19 cellular contexts compared by ENCODE assay signal in the genomic region with DNA sequence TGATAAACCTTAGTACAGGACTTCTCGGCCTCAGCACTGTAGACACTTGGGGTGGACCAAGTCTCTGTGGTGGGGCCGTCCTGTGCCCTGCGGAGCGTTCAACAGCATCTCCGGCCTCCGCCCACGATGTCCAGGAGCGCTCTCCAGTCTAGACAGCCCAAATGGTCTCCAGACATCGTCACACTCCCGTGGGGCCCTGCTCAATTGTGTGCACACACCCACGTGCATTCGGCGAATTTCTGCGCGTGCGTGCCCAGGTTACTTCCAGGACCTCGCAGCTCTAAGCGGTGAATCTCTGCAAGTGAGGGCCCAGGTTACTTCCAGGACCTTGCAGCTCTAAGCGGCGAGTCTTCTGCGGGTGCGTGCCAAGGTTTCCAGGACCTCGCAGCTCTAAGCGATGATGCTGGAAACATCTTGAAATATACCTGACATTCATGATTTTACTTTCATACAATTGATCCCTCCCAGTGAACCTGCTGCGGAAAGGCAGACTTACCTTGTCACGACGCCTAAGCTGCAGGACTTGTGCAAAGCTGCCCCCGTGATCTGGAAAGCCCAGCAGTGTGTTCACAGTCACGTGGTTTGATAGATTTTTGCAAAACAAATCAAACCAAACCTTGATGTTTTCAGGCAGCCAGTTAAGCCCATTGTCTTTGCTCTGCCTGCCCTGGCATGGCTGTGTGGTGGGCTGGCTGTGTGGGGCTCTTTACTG. TPM values are rescaled to one million over a fixed set of nuclear protein-coding genes. Genes with fewer than 3 reads are reported as not detected.
A peak's percentile ranks its signal among the peaks of the same experiment; 100 is the strongest.
DNase-seq lines count a peak whose midpoint lies in the region; ATAC-seq, FAIRE-seq and TF ChIP-seq lines count a peak whose summit lies in the region.
"Had no signal": no experiment of that assay in that cellular context is flagged by ENCODE, and none has a peak within 500 bp of the region (broad histone marks: within the 10 kb centered on the region; RNA-seq: fewer than 3 reads in every experiment).

No MANE protein-coding gene starts in this region.

- POLR2A ChIA-PET in K562 (lab: Yijun Ruan, JAX): interaction anchor here (0.6 to 0.7 kb wide), 2 partner anchors 43 to 96 kb away, joined by 3 read pairs; no protein-coding TSS in a partner anchor

- intact Hi-C loops in K562 (cut with micrococcal nuclease): no loop called here

- peaks cover 0 to 37% of the 10 kb centered on the region in 2 experiments; a peak in 3 of 5 replicates for H3K27me3 ChIP-seq in K562 (ENCODE audit: control insufficient read depth in 2 of 2, insufficient read depth in 2 of 2, low read length in 2 of 2)
- peaks cover 15% of the 10 kb centered on the region for H3K27me3 ChIP-seq in neural progenitor cell
- H3K27me3 ChIP-seq: MG63 had no signal

- H3K27ac ChIP-seq in K562 (ENCODE audit: extremely low read depth, low read depth, low read length) (no peak overlapping the region), neural progenitor cell (no peak overlapping the region)
- H3K27ac ChIP-seq: SJSA1 had no signal

- in situ Hi-C loops in K562 (cut with MboI): no loop called here

- H3K79me2 ChIP-seq in K562 (ENCODE audit: control insufficient read depth, insufficient read depth, low read length): no peaks in the 10 kb centered on the region
- H3K79me2 ChIP-seq in neural progenitor cell (ENCODE audit: low read depth): no peaks in the 10 kb centered on the region

- H3K4me1 ChIP-seq in K562 (replicated peaks in 1 of 2; ENCODE audit: control insufficient read depth in 2 of 2, insufficient read depth in 2 of 2, low read length in 2 of 2) (no peaks in the 10 kb centered on the region), neural progenitor cell (peaks cover 24% of the 10 kb centered on the region)
- H3K4me1 ChIP-seq: Caco-2, SJSA1 had no signal

- H3K9me3 Mint-ChIP-seq in neural progenitor cell (no peaks in the 10 kb centered on the region), type B pancreatic cell (no peaks in the 10 kb centered on the region)
- peaks cover 3 to 7% of the 10 kb centered on the region in 2 donors for H3K9me3 Mint-ChIP-seq in stimulated activated naive B cell treated with anti-CD40 and anti-IgM and Interleukin-4, amounts not matched to agents 10 μg/mL and 1 μg/mL and 100 μg/mL, for 72 hours

- H2AFZ ChIP-seq in K562 (ENCODE audit: low read depth, low read length) (no peak overlapping the region), neural progenitor cell (replicated peaks) (no peak overlapping the region)

- no TSS peak for BruUV-seq in K562 (replicated peaks; lab: Mats Ljungman, UMichigan)

- H3K4me3 ChIP-seq in K562 (no peak overlapping the region), neural progenitor cell (no peak overlapping the region)
- H3K4me3 ChIP-seq: MG63, SJSA1 had no signal

- H3K27ac Mint-ChIP-seq in neural progenitor cell: no peak overlapping the region
- peak overlapping the region; percentile 67 for H3K27ac Mint-ChIP-seq in type B pancreatic cell
- no peak overlapping the region for H3K27ac Mint-ChIP-seq in stimulated activated naive B cell treated with anti-CD40 and anti-IgM and Interleukin-4, amounts not matched to agents 10 μg/mL and 1 μg/mL and 100 μg/mL, for 72 hours

- peaks cover 9% of the 10 kb centered on the region for H3F3A ChIP-seq in neural progenitor cell (ENCODE audit: low read depth)

- H3K9me3 ChIP-seq in K562 (replicated peaks; ENCODE audit: control insufficient read depth, insufficient read depth, low read depth, low read length) (no peaks in the 10 kb centered on the region; the same call in 1 of the 2 replicates), neural progenitor cell (ENCODE audit: low read depth) (no peaks in the 10 kb centered on the region)
- H3K9me3 ChIP-seq: Caco-2, MG63 had no signal

- CTCF ChIA-PET in K562 (lab: Yijun Ruan, JAX; ENCODE audit: low intra/inter-chr PET ratio): no interaction called here

- H3K36me3 Mint-ChIP-seq in neural progenitor cell (no peaks in the 10 kb centered on the region), type B pancreatic cell (no peaks in the 10 kb centered on the region)
- H3K36me3 Mint-ChIP-seq in stimulated activated naive B cell treated with anti-CD40 and anti-IgM and Interleukin-4, amounts not matched to agents 10 μg/mL and 1 μg/mL and 100 μg/mL, for 72 hours: no peaks in the 10 kb centered on the region

- H4K20me1 ChIP-seq in K562 (replicated peaks; ENCODE audit: control insufficient read depth, insufficient read depth, low read length): no peaks in the 10 kb centered on the region
- H4K20me1 ChIP-seq in neural progenitor cell (ENCODE audit: low read depth): no peaks in the 10 kb centered on the region

- ATAC-seq in K562: no peak
- ATAC-seq in HG02759 (IDR thresholded peaks at IDR 0.05; ENCODE audit: unreplicated experiment): no peak
- no peak for ATAC-seq in GM18861 (IDR thresholded peaks at IDR 0.05; ENCODE audit: unreplicated experiment)
- ATAC-seq in stimulated activated naive B cell treated with anti-CD40 and anti-IgM and Interleukin-4, amounts not matched to agents 10 μg/mL and 1 μg/mL and 100 μg/mL, for 72 hours (replicated peaks): no peak

- no peak overlapping the region for H3K9ac ChIP-seq in K562 (ENCODE audit: insufficient read depth in 1 of 2, low read depth in 2 of 2, low read length in 2 of 2)
- H3K9ac ChIP-seq in neural progenitor cell: no peak overlapping the region

- no peak for TF ChIP-seq EP300 in K562 (IDR thresholded peaks at IDR 0.05; ENCODE audit: low read length)

- no peak for FAIRE-seq in K562 (lab: Jason Lieb, UNC)
- FAIRE-seq: GM12892 had no signal

- H3K36me3 ChIP-seq in K562 (ENCODE audit: control insufficient read depth, insufficient read depth, low read length): no peaks in the 10 kb centered on the region
- no peaks in the 10 kb centered on the region for H3K36me3 ChIP-seq in neural progenitor cell
- H3K36me3 ChIP-seq: MG63, SJSA1 had no signal

- H3K4me1 Mint-ChIP-seq in neural progenitor cell (peaks cover 23% of the 10 kb centered on the region), type B pancreatic cell (ENCODE audit: unreplicated experiment) (peaks cover 8% of the 10 kb centered on the region)
- H3K4me1 Mint-ChIP-seq in stimulated activated naive B cell treated with anti-CD40 and anti-IgM and Interleukin-4, amounts not matched to agents 10 μg/mL and 1 μg/mL and 100 μg/mL, for 72 hours: no peaks in the 10 kb centered on the region

- H3K27me3 Mint-ChIP-seq in neural progenitor cell (ENCODE audit: insufficient read depth, low read depth) (peaks cover 8% of the 10 kb centered on the region), type B pancreatic cell (peaks cover 23% of the 10 kb centered on the region)
- H3K27me3 Mint-ChIP-seq in stimulated activated naive B cell treated with anti-CD40 and anti-IgM and Interleukin-4, amounts not matched to agents 10 μg/mL and 1 μg/mL and 100 μg/mL, for 72 hours: peaks cover 9 to 11% of the 10 kb centered on the region in 2 donors

- DNase-seq in NCI-H526 (lab: John Stamatoyannopoulos, UW) (peak; percentile 62 to 83), K562 (ENCODE audit: extremely low read depth in 1 of 4, low spot score in 3 of 4) (no peak), neural progenitor cell (ENCODE audit: low spot score) (no peak), type B pancreatic cell (ENCODE audit: extremely low spot score, unreplicated experiment) (no peak)
- no peak for DNase-seq in stimulated activated naive B cell treated with anti-CD40 and anti-IgM and Interleukin-4, amounts not matched to agents 10 μg/mL and 1 μg/mL and 100 μg/mL, for 72 hours
- DNase-seq: Caco-2; DMS153; GOT3; Karpas-422; MG63; NCI-H1092; NCI-H2081 treated with DMSO at 0.1 percent for 48 hours; NCI-H524 treated with DMSO at 0.1 percent for 48 hours; NK-92 treated with Interleukin-12 subunit alpha and Interleukin-12 subunit beta, amount 100 ng/mL, for 24 hours; OCI-M1 had no signal

- no peak for TF ChIP-seq POLR2A in K562 (conservative IDR thresholded peaks at IDR 0.05)

- H3K9me1 ChIP-seq in K562 (ENCODE audit: control insufficient read depth, insufficient read depth, low read length): peaks cover 2% of the 10 kb centered on the region

- H3K4me3 Mint-ChIP-seq in neural progenitor cell (no peak overlapping the region), type B pancreatic cell (no peak overlapping the region)
- H3K4me3 Mint-ChIP-seq in stimulated activated naive B cell treated with anti-CD40 and anti-IgM and Interleukin-4, amounts not matched to agents 10 μg/mL and 1 μg/mL and 100 μg/mL, for 72 hours: no peak overlapping the region

- TF ChIP-seq CTCF in K562 (IDR thresholded peaks at IDR 0.05 in 2 of 3, conservative IDR thresholded peaks at IDR 0.05 in 1 of 3; ENCODE audit: insufficient read depth in 2 of 3, low read depth in 1 of 3, low read length in 3 of 3) (no peak), neural progenitor cell (IDR thresholded peaks at IDR 0.05) (no peak), type B pancreatic cell (conservative IDR thresholded peaks at IDR 0.05) (no peak)

- H3K4me2 ChIP-seq in K562 (ENCODE audit: insufficient read depth, low read length): no peak overlapping the region
- peak overlapping the region; percentile 0 for H3K4me2 ChIP-seq in neural progenitor cell

- WGBS in K562 (ENCODE audit: insufficient coverage, low coverage, missing lambda C conversion rate): 12% methylated on average over 27 of the region's 29 CpGs

- no peak for TF ChIP-seq RAD21 in K562 (CRISPR knock-in tag; conservative IDR thresholded peaks at IDR 0.05 in 1 of 2, IDR thresholded peaks at IDR 0.05 in 1 of 2)

RNA-seq across cellular contexts. Expression of a gene that starts 16.1 kb away (rescaled TPM):
- not detected in 2 replicates for total RNA-seq in K562 (2011; cell fraction: chromatin; rRNA removed; ENCODE audit: low replicate concordance)
- total RNA-seq in K562 (2011; cell fraction: nucleolus; rRNA removed): not detected in 2 replicates
- total RNA-seq in K562 (2011; cell fraction: nucleoplasm; rRNA removed): not detected in 2 replicates
- total RNA-seq in K562 (2014; rRNA removed) (not detected in 2 replicates), K562 (2014; rRNA removed; fragmentation: Illumina TruSeq; extraction: Trizol) (not detected in 2 replicates), K562 (2015; rRNA removed; fragmentation: Illumina TruSeq; extraction: Trizol) (not detected in 2 replicates), K562 (2021) (not detected in 2 replicates), neural progenitor cell (ENCODE audit: low replicate concordance) (not detected in 2 replicates), type B pancreatic cell (ENCODE audit: low replicate concordance) (not detected in 2 replicates)
- polyA plus RNA-seq in K562 (2011; rRNA removed) (not detected in 2 replicates), K562 (2014; fragmentation: Illumina TruSeq; extraction: Trizol) (not detected in 2 replicates), K562 (2014; fragmentation: Nextera tagmentation; extraction: Ambion mirVana) (not detected), K562 (2014; rRNA removed) (not detected in 2 replicates)
- not detected in 2 replicates for polyA plus RNA-seq in K562 (2011; cell fraction: cytosol; rRNA removed)
- not detected in 2 replicates for polyA plus RNA-seq in K562 (2011; cell fraction: nucleus; rRNA removed)
- polyA plus RNA-seq in K562 (2012): not detected in 2 replicates
- not detected in 2 replicates for polyA minus RNA-seq in K562 (2011; rRNA and poly(A)+ RNA removed)
- polyA minus RNA-seq in K562 (2011; cell fraction: cytosol; rRNA and poly(A)+ RNA removed): not detected in 2 replicates
- polyA minus RNA-seq in K562 (2011; cell fraction: nucleus; rRNA and poly(A)+ RNA removed): not detected in 2 replicates
- total RNA-seq: Caco-2, SJSA1 had no signal

RNA-seq across cellular contexts. Expression of a gene that starts 20.5 kb away (rescaled TPM):
- 7.1 and 14.1 TPM in 2 replicates for total RNA-seq in K562 (2011; cell fraction: chromatin; rRNA removed; ENCODE audit: low replicate concordance)
- total RNA-seq in K562 (2011; cell fraction: nucleolus; rRNA removed): 17.0 and 24.5 TPM in 2 replicates
- 16.6 and 25.0 TPM in 2 replicates for total RNA-seq in K562 (2011; cell fraction: nucleoplasm; rRNA removed)
- total RNA-seq in K562 (2014; rRNA removed) (176 and 244 TPM in 2 replicates), K562 (2014; rRNA removed; fragmentation: Illumina TruSeq; extraction: Trizol) (55.0 and 55.2 TPM in 2 replicates), K562 (2015; rRNA removed; fragmentation: Illumina TruSeq; extraction: Trizol) (99.9 and 109 TPM in 2 replicates), K562 (2021) (83.2 and 94.4 TPM in 2 replicates), neural progenitor cell (ENCODE audit: low replicate concordance) (70.5 and 83.9 TPM in 2 replicates), type B pancreatic cell (ENCODE audit: low replicate concordance) (131 and 156 TPM in 2 replicates)
- polyA plus RNA-seq in K562 (2011; rRNA removed) (90.9 and 122 TPM in 2 replicates), K562 (2014; fragmentation: Illumina TruSeq; extraction: Trizol) (42.9 and 56.9 TPM in 2 replicates), K562 (2014; fragmentation: Nextera tagmentation; extraction: Ambion mirVana) (100 to 1,000 TPM in 1 of 2 experiments, 10 to 100 TPM in 1; 95.0 to 112 TPM), K562 (2014; rRNA removed) (281 and 307 TPM in 2 replicates)
- polyA plus RNA-seq in K562 (2011; cell fraction: cytosol; rRNA removed): 115 and 146 TPM in 2 replicates
- 53.3 and 58.2 TPM in 2 replicates for polyA plus RNA-seq in K562 (2011; cell fraction: nucleus; rRNA removed)
- polyA plus RNA-seq in K562 (2012): 88.3 and 211 TPM in 2 replicates
- polyA minus RNA-seq in K562 (2011; rRNA and poly(A)+ RNA removed): 11.1 and 12.3 TPM in 2 replicates
- polyA minus RNA-seq in K562 (2011; cell fraction: cytosol; rRNA and poly(A)+ RNA removed): 8.7 and 17.9 TPM in 2 replicates
- 3.9 and 6.4 TPM in 2 replicates for polyA minus RNA-seq in K562 (2011; cell fraction: nucleus; rRNA and poly(A)+ RNA removed)

Comparison
In these comparisons a context has a peak if more than half of its experiments do, and no peak if none do; other contexts are left out.
1. DNase-seq: peak in NCI-H526 (2 of 2); none in K562 (0 of 4), neural progenitor cell (single experiment), type B pancreatic cell (single experiment) and stimulated activated naive B cell treated with anti-CD40 and anti-IgM and Interleukin-4, amounts not matched to agents 10 μg/mL and 1 μg/mL and 100 μg/mL, for 72 hours (single experiment).